ENCODE assay signal across 8 cellular contexts in genomic region chr10:75772153-75772887, GRCh38.
DNase-seq lines count a peak whose midpoint lies in the region; ATAC-seq and TF ChIP-seq lines count a peak whose summit lies in the region.

No MANE protein-coding gene starts in this region.

- no peaks in the 10 kb centered on the region for H3K27me3 ChIP-seq in heart right ventricle
- H3K27me3 ChIP-seq in MG63, result no peaks in the 10 kb centered on the region
- no peaks in the 10 kb centered on the region for H3K27me3 ChIP-seq in effector memory CD4-positive, alpha-beta T cell (replicated peaks; ENCODE audit: control insufficient read depth, insufficient read depth, low read length, poor library complexity, severe bottlenecking)
- no peaks in the 10 kb centered on the region for H3K27me3 ChIP-seq in SJCRH30

- no peak for TF ChIP-seq CTCF in heart right ventricle (IDR thresholded peaks at IDR 0.05)

- H3K9me3 ChIP-seq in heart right ventricle (no peaks in the 10 kb centered on the region), MG63 (no peaks in the 10 kb centered on the region), SJCRH30 (replicated peaks) (no peaks in the 10 kb centered on the region)
- H3K9me3 ChIP-seq in effector memory CD4-positive, alpha-beta T cell (ENCODE audit: control insufficient read depth, low read length), result no peaks in the 10 kb centered on the region

- DNase-seq in heart right ventricle (no peak), Right ventricle myocardium inferior (ENCODE audit: missing footprints) (no peak), MG63 (no peak), NCI-H2107 (lab: John Stamatoyannopoulos, UW) (no peak), NCI-H128 (lab: John Stamatoyannopoulos, UW; ENCODE audit: unreplicated experiment) (no peak), SJCRH30 (no peak)
- DNase-seq in effector memory CD4-positive, alpha-beta T cell, result no peak
- DNase-seq in stimulated activated naive B cell treated with anti-CD40 and anti-IgM and Interleukin-4, amounts not matched to agents 10 μg/mL and 1 μg/mL and 100 μg/mL, for 72 hours, result no peak

- 50 to 71% methylated on average over 8 of the region's 8 CpGs for WGBS in heart right ventricle, 2 donors

- ATAC-seq in heart right ventricle (no peak), Right ventricle myocardium inferior (no peak)
- ATAC-seq in stimulated activated naive B cell treated with anti-CD40 and anti-IgM and Interleukin-4, amounts not matched to agents 10 μg/mL and 1 μg/mL and 100 μg/mL, for 72 hours (replicated peaks), result no peak

- H3K27ac ChIP-seq in heart right ventricle (peak overlapping the region in 9 of 10 donors; percentile 26 to 80 (median 63)), SJCRH30 (no peak overlapping the region)
- H3K27ac ChIP-seq in effector memory CD4-positive, alpha-beta T cell (ENCODE audit: insufficient read depth, low read length, poor library complexity, severe bottlenecking), result no peak overlapping the region

- intact Hi-C loops in heart right ventricle (cut with DNase I) (loop anchor here in 2 of 10 donors (2.0 to 10.0 kb wide), 2 partner anchors 368 to 370 kb away; partner anchors contain the start of gene ZNF503 (in 1 of the 2)), Right ventricle myocardium inferior (cut with DNase I) (loop anchor here (10.0 kb wide), 1 partner anchor 118 kb away; no protein-coding TSS in a partner anchor)

- H3K4me3 ChIP-seq in heart right ventricle, result peak overlapping the region in 9 of 10 donors; percentile 2 to 47 (median 41)
- H3K4me3 ChIP-seq in MG63, result peak overlapping the region; percentile 42
- H3K4me3 ChIP-seq in effector memory CD4-positive, alpha-beta T cell (ENCODE audit: insufficient read depth, low read depth, low read length, poor library complexity, severe bottlenecking), result peak overlapping the region; percentile 55
- no peak overlapping the region for H3K4me3 ChIP-seq in SJCRH30

- peaks cover 0 to 46% (median 15%) of the 10 kb centered on the region in 9 donors for H3K4me1 ChIP-seq in heart right ventricle
- H3K4me1 ChIP-seq in effector memory CD4-positive, alpha-beta T cell (ENCODE audit: control insufficient read depth, insufficient read depth, low read length, poor library complexity, severe bottlenecking), result no peaks in the 10 kb centered on the region
- H3K4me1 ChIP-seq in SJCRH30, result no peaks in the 10 kb centered on the region

- no peaks in the 10 kb centered on the region for H3K27me3 Mint-ChIP-seq in stimulated activated naive B cell treated with anti-CD40 and anti-IgM and Interleukin-4, amounts not matched to agents 10 μg/mL and 1 μg/mL and 100 μg/mL, for 72 hours

- H3K36me3 ChIP-seq in heart right ventricle (no peaks in the 10 kb centered on the region), MG63 (no peaks in the 10 kb centered on the region), SJCRH30 (no peaks in the 10 kb centered on the region)
- no peaks in the 10 kb centered on the region for H3K36me3 ChIP-seq in effector memory CD4-positive, alpha-beta T cell (ENCODE audit: control insufficient read depth, insufficient read depth, low read length)

- no peaks in the 10 kb centered on the region for H3K9me3 Mint-ChIP-seq in stimulated activated naive B cell treated with anti-CD40 and anti-IgM and Interleukin-4, amounts not matched to agents 10 μg/mL and 1 μg/mL and 100 μg/mL, for 72 hours

- peaks cover 4 to 16% of the 10 kb centered on the region in 2 donors for H3K4me1 Mint-ChIP-seq in stimulated activated naive B cell treated with anti-CD40 and anti-IgM and Interleukin-4, amounts not matched to agents 10 μg/mL and 1 μg/mL and 100 μg/mL, for 72 hours

- H3K4me3 Mint-ChIP-seq in stimulated activated naive B cell treated with anti-CD40 and anti-IgM and Interleukin-4, amounts not matched to agents 10 μg/mL and 1 μg/mL and 100 μg/mL, for 72 hours, result peak overlapping the region; percentile 71 to 74

- H3K27ac Mint-ChIP-seq in stimulated activated naive B cell treated with anti-CD40 and anti-IgM and Interleukin-4, amounts not matched to agents 10 μg/mL and 1 μg/mL and 100 μg/mL, for 72 hours, result no peak overlapping the region

- H3K36me3 Mint-ChIP-seq in stimulated activated naive B cell treated with anti-CD40 and anti-IgM and Interleukin-4, amounts not matched to agents 10 μg/mL and 1 μg/mL and 100 μg/mL, for 72 hours, result no peaks in the 10 kb centered on the region

Comparison
In these comparisons a context has a peak if more than half of its experiments do, and no peak if none do; other contexts are left out.
1. H3K27ac ChIP-seq: peak in heart right ventricle (9 of 10); none in effector memory CD4-positive, alpha-beta T cell (single experiment) and SJCRH30 (single experiment).